ENCODE assay signal across 8 cellular contexts in genomic region chr1:29237906-29238600, GRCh38. TPM values are rescaled to one million over a fixed set of nuclear protein-coding genes. Genes with fewer than 3 reads are reported as not detected.
DNase-seq lines count a peak whose midpoint lies in the region; ATAC-seq and TF ChIP-seq lines count a peak whose summit lies in the region.

No MANE protein-coding gene starts in this region.

- H3K27ac ChIP-seq in left ventricle myocardium inferior (replicated peaks) (peak overlapping the region; percentile 75), rectal smooth muscle tissue (ENCODE audit: low read depth, low read length) (no peak overlapping the region)

- no peak for ATAC-seq in GM19467 (IDR thresholded peaks at IDR 0.05; ENCODE audit: unreplicated experiment)

- H3K36me3 Mint-ChIP-seq in activated naive CD4-positive, alpha-beta T cell treated with anti-CD3 and anti-CD28 coated beads, Interleukin-2, amount 10 ng/mL, durations not matched to agents 7 days and 5 days = peaks cover 2% of the 10 kb centered on the region

- H3K4me1 ChIP-seq in left ventricle myocardium inferior = peaks cover 24% of the 10 kb centered on the region
- H3K4me1 ChIP-seq in rectal smooth muscle tissue (ENCODE audit: control insufficient read depth, insufficient read depth, low read length) = peaks cover 2% of the 10 kb centered on the region

- TF ChIP-seq CTCF in left ventricle myocardium inferior (IDR thresholded peaks at IDR 0.05; ENCODE audit: borderline replicate concordance) = no peak

- H3K27me3 ChIP-seq in left ventricle myocardium inferior (ENCODE audit: low read depth) = peaks cover 8% of the 10 kb centered on the region
- peaks cover 13% of the 10 kb centered on the region for H3K27me3 ChIP-seq in rectal smooth muscle tissue (ENCODE audit: control insufficient read depth, insufficient read depth, low read length)

- peak; percentile 8 for DNase-seq in stimulated activated CD4-positive, alpha-beta T cell treated with anti-CD3 and anti-CD28 coated beads, Interleukin-12 subunit alpha, Interleukin-12 subunit beta, amount 100 ng/mL, for 4 hours
- DNase-seq in stimulated activated CD4-positive, alpha-beta T cell treated with anti-CD3 and anti-CD28 coated beads, Interleukin-1b, Interleukin-23, amount 100 ng/mL, for 48 hours = no peak
- no peak for DNase-seq in activated naive CD4-positive, alpha-beta T cell treated with anti-CD3 and anti-CD28 coated beads, Interleukin-2, amount 10 ng/mL, durations not matched to agents 7 days and 5 days
- DNase-seq in left ventricle myocardium inferior = peak; percentile 58
- no peak for DNase-seq in NCI-H1092 (lab: John Stamatoyannopoulos, UW)
- no peak for DNase-seq in dedifferentiated amniotic fluid mesenchymal stem cell (ENCODE audit: extremely low spot score)

- H3K27me3 Mint-ChIP-seq in activated naive CD4-positive, alpha-beta T cell treated with anti-CD3 and anti-CD28 coated beads, Interleukin-2, amount 10 ng/mL, durations not matched to agents 7 days and 5 days = peaks cover 81% of the 10 kb centered on the region

- H3K9me3 ChIP-seq in left ventricle myocardium inferior (replicated peaks) = no peaks in the 10 kb centered on the region

- H3K4me1 Mint-ChIP-seq in activated naive CD4-positive, alpha-beta T cell treated with anti-CD3 and anti-CD28 coated beads, Interleukin-2, amount 10 ng/mL, durations not matched to agents 7 days and 5 days = peaks cover 17% of the 10 kb centered on the region

- H3K9ac ChIP-seq in rectal smooth muscle tissue (ENCODE audit: low read length) = no peak overlapping the region

- no peaks in the 10 kb centered on the region for H3K9me3 Mint-ChIP-seq in activated naive CD4-positive, alpha-beta T cell treated with anti-CD3 and anti-CD28 coated beads, Interleukin-2, amount 10 ng/mL, durations not matched to agents 7 days and 5 days

- peak overlapping the region; percentile 77 for H3K4me3 ChIP-seq in left ventricle myocardium inferior
- H3K4me3 ChIP-seq in rectal smooth muscle tissue (ENCODE audit: low read length) = peak overlapping the region; percentile 65

- H3K4me3 Mint-ChIP-seq in activated naive CD4-positive, alpha-beta T cell treated with anti-CD3 and anti-CD28 coated beads, Interleukin-2, amount 10 ng/mL, durations not matched to agents 7 days and 5 days = peak overlapping the region; percentile 57

- CTCF ChIA-PET in activated naive CD4-positive, alpha-beta T cell treated with anti-CD3 and anti-CD28 coated beads, Interleukin-2, amount 10 ng/mL, durations not matched to agents 7 days and 5 days (lab: Charles Lee) = no interaction called here

- intact Hi-C loops in left ventricle myocardium inferior (cut with micrococcal nuclease) = no loop called here

- no peak overlapping the region for H3K27ac Mint-ChIP-seq in activated naive CD4-positive, alpha-beta T cell treated with anti-CD3 and anti-CD28 coated beads, Interleukin-2, amount 10 ng/mL, durations not matched to agents 7 days and 5 days

- H3K36me3 ChIP-seq in left ventricle myocardium inferior = no peaks in the 10 kb centered on the region
- no peaks in the 10 kb centered on the region for H3K36me3 ChIP-seq in rectal smooth muscle tissue (ENCODE audit: control insufficient read depth, insufficient read depth, low read length)

RNA-seq across cellular contexts. Expression of gene PTPRU, which starts 1.7 kb away (rescaled TPM):
- total RNA-seq in left ventricle myocardium inferior = 15.3 TPM

RNA-seq across cellular contexts. Expression of gene MECR, which starts 7.3 kb away (rescaled TPM):
- 30.8 TPM for total RNA-seq in left ventricle myocardium inferior

RNA-seq across cellular contexts. Expression of gene SRSF4, which starts 56.4 kb away (rescaled TPM):
- 51.1 TPM for total RNA-seq in left ventricle myocardium inferior

Comparison
In these comparisons a context has a peak if more than half of its experiments do, and no peak if none do; other contexts are left out.
1. DNase-seq: peak in stimulated activated CD4-positive, alpha-beta T cell treated with anti-CD3 and anti-CD28 coated beads, Interleukin-12 subunit alpha, Interleukin-12 subunit beta, amount 100 ng/mL, for 4 hours (single experiment) and left ventricle myocardium inferior (single experiment); none in stimulated activated CD4-positive, alpha-beta T cell treated with anti-CD3 and anti-CD28 coated beads, Interleukin-1b, Interleukin-23, amount 100 ng/mL, for 48 hours (single experiment), activated naive CD4-positive, alpha-beta T cell treated with anti-CD3 and anti-CD28 coated beads, Interleukin-2, amount 10 ng/mL, durations not matched to agents 7 days and 5 days (single experiment), NCI-H1092 (single experiment) and dedifferentiated amniotic fluid mesenchymal stem cell (single experiment).